8 cellular contexts compared by ENCODE assay signal in the genomic region with DNA sequence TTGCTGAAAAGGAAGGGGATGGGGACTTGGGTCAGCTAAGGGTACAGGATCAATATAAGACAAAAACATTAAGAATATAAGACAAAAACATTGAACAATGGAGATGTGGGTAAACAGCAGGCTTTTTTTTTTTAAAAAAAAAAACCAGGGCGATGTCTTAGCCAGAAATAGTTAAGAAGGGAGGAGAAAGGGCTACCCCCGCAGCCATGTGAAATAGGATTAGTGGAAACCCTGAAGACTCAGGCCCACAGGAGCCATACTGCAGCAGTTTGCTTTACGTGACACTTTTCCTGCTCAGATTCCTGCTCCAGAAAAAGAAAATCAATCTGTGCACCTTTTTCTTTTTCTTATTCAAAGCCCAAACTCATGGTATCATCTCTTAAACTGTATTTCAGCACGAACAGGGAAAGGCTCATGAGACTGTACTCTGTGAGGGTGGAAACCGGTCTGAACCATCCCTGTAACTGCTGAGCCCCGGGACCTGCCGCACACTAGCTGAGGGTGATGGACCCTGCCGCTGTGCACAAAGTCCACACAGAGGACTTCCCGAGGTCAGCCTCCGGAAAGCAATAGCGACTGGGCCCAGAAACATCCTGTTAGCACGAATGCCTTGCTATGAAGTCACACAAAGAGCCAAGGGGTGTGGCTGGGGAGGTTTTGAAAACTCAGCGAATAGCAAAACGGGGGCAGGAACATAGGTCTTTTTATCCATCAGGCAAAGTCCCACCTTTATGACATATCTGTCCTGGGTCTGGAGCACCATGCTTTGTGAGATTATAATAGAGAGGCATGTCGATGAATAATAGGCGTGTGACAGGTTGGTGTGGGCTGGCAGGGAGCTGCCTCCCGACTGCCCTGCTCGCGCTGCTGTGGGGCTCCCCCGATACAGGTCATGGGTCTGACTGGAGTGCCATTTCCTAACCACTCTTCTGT. TPM values are rescaled to one million over a fixed set of nuclear protein-coding genes. Genes with fewer than 3 reads are reported as not detected.
DNase-seq lines count a peak whose midpoint lies in the region; ATAC-seq and TF ChIP-seq lines count a peak whose summit lies in the region.

No MANE protein-coding gene starts in this region.

- H3K4me1 Mint-ChIP-seq in CD14-positive monocyte = peaks cover 20% of the 10 kb centered on the region
- H3K4me1 Mint-ChIP-seq in endothelial cell (ENCODE audit: unreplicated experiment) = peaks cover 29% of the 10 kb centered on the region
- H3K4me1 Mint-ChIP-seq in natural killer cell = peaks cover 82 to 85% of the 10 kb centered on the region in 2 donors

- peaks cover 6 to 17% of the 10 kb centered on the region in 2 donors for H3K36me3 Mint-ChIP-seq in CD14-positive monocyte
- no peaks in the 10 kb centered on the region for H3K36me3 Mint-ChIP-seq in endothelial cell (ENCODE audit: low read depth, unreplicated experiment)
- H3K36me3 Mint-ChIP-seq in natural killer cell = no peaks in the 10 kb centered on the region

- H3K27ac Mint-ChIP-seq in CD14-positive monocyte (no peak overlapping the region), endothelial cell (ENCODE audit: unreplicated experiment) (peak overlapping the region; percentile 81), natural killer cell (peak overlapping the region; percentile 91 to 98)

- peaks cover 46 to 51% (median 48%) of the 10 kb centered on the region in 3 donors for H3K27me3 Mint-ChIP-seq in CD14-positive monocyte (ENCODE audit: low read depth in 3 of 3)
- peaks cover 4% of the 10 kb centered on the region for H3K27me3 Mint-ChIP-seq in endothelial cell (ENCODE audit: unreplicated experiment)
- H3K27me3 Mint-ChIP-seq in natural killer cell (ENCODE audit: low read depth in 2 of 2) = no peaks in the 10 kb centered on the region

- peak overlapping the region; percentile 78 for H3K9ac ChIP-seq in HUES64 (ENCODE audit: low read depth, low read length)

- TF ChIP-seq POLR2A in vagina (IDR thresholded peaks at IDR 0.05) = no peak

- peak overlapping the region; percentile 59 for H3K4me3 ChIP-seq in HUES64 (ENCODE audit: low read length)
- peak overlapping the region; percentile 43 to 68 for H3K4me3 ChIP-seq in vagina

- intact Hi-C loops in CD14-positive monocyte (cut with micrococcal nuclease) = loop anchor here in 1 of 2 donors (10.0 kb wide), 1 partner anchor 55 kb away; no protein-coding TSS in a partner anchor
- intact Hi-C loops in natural killer cell (cut with micrococcal nuclease) = loop anchor here (2.0 to 5.0 kb wide), 2 partner anchors 32 to 33 kb away; a partner anchor contains a TSS
- intact Hi-C loops in vagina (cut with DNase I) = no loop called here

- peak; percentile 48 to 61 (median 54) for ATAC-seq in natural killer cell
- ATAC-seq in GM19324 (IDR thresholded peaks at IDR 0.05; ENCODE audit: low FRiP score, unreplicated experiment) = no peak
- no peak for ATAC-seq in HG02610 (IDR thresholded peaks at IDR 0.05; ENCODE audit: unreplicated experiment)

- H3K27me3 ChIP-seq in HUES64 (ENCODE audit: insufficient read depth, low read length) (peaks cover 5% of the 10 kb centered on the region; the same call in 1 of the 2 replicates), vagina (no peaks in the 10 kb centered on the region)

- H3K4me3 Mint-ChIP-seq in CD14-positive monocyte = peak overlapping the region; percentile 61 to 93
- H3K4me3 Mint-ChIP-seq in endothelial cell (ENCODE audit: unreplicated experiment) = peak overlapping the region; percentile 84
- H3K4me3 Mint-ChIP-seq in natural killer cell = peak overlapping the region; percentile 90

- peak overlapping the region; percentile 72 for H3K27ac ChIP-seq in HUES64 (ENCODE audit: low read depth, low read length)
- no peak overlapping the region for H3K27ac ChIP-seq in vagina

- H3K4me1 ChIP-seq in HUES64 (ENCODE audit: insufficient read depth, low read length) (peaks cover 65% of the 10 kb centered on the region), vagina (peaks cover 15% of the 10 kb centered on the region)

- peaks cover 0 to 21% (median 4%) of the 10 kb centered on the region in 7 donors for H3K9me3 Mint-ChIP-seq in CD14-positive monocyte
- no peaks in the 10 kb centered on the region for H3K9me3 Mint-ChIP-seq in endothelial cell (ENCODE audit: unreplicated experiment)
- H3K9me3 Mint-ChIP-seq in natural killer cell = no peaks in the 10 kb centered on the region

- H3K36me3 ChIP-seq in HUES64 (ENCODE audit: insufficient read depth, low read length) (no peaks in the 10 kb centered on the region), vagina (no peaks in the 10 kb centered on the region)

- TF ChIP-seq CTCF in CD14-positive monocyte (IDR thresholded peaks at IDR 0.05) (no peak), endothelial cell (IDR thresholded peaks at IDR 0.05; ENCODE audit: unreplicated experiment) (no peak), natural killer cell (IDR thresholded peaks at IDR 0.05) (no peak), vagina (IDR thresholded peaks at IDR 0.05) (no peak)

- WGBS in HUES64 = 39% methylated on average over 20 of the region's 20 CpGs

- H3K9me3 ChIP-seq in HUES64 (ENCODE audit: insufficient read depth, low read depth, low read length) = no peaks in the 10 kb centered on the region
- H3K9me3 ChIP-seq in vagina = no peaks in the 10 kb centered on the region

- DNase-seq in CD14-positive monocyte (ENCODE audit: low spot score) = no peak
- DNase-seq in activated CD4-positive, alpha-beta T cell treated with anti-CD3 and anti-CD28 coated beads, Interleukin-2, amount 50 U/mL, for 4 hours = peak; percentile 32 to 34
- DNase-seq in endothelial cell (ENCODE audit: low spot score) = peak; percentile 59
- peak; percentile 62 for DNase-seq in natural killer cell
- no peak for DNase-seq in vagina (ENCODE audit: extremely low spot score in 2 of 2)

RNA-seq across cellular contexts. Expression of a gene that starts 33.2 kb away (rescaled TPM):
- under 1 TPM; 0.44 to 0.48 TPM for polyA plus RNA-seq in CD14-positive monocyte
- polyA plus RNA-seq in HUES64 (2013, experiment 1 of 2) = 9.9 TPM
- 9.8 TPM for polyA plus RNA-seq in HUES64 (2013, experiment 2 of 2)
- total RNA-seq in endothelial cell (ENCODE audit: unreplicated experiment) (2.2 TPM), natural killer cell (10 to 100 TPM in 1 of 3 donors, 1 to 10 TPM in 2; 3.7 to 12.3 (median 7.4) TPM), vagina (4.9 TPM)

Comparison
In these comparisons a context has a peak if more than half of its experiments do, and no peak if none do; other contexts are left out.
1. DNase-seq: peak in activated CD4-positive, alpha-beta T cell treated with anti-CD3 and anti-CD28 coated beads, Interleukin-2, amount 50 U/mL, for 4 hours (2 of 2), endothelial cell (single experiment) and natural killer cell (single experiment); none in CD14-positive monocyte (single experiment) and vagina (0 of 2).
2. H3K27ac Mint-ChIP-seq: peak in endothelial cell (single experiment) and natural killer cell (2 of 2); none in CD14-positive monocyte (0 of 7).
3. ATAC-seq: peak in natural killer cell (3 of 3); none in GM19324 (single experiment) and HG02610 (single experiment).
4. Peak in every context shown above with its lines, with median percentiles within 50 percentile points of each other: H3K4me3 Mint-ChIP-seq.